Comparison of ENCODE assay signal across 28 cellular contexts in the genomic region with DNA sequence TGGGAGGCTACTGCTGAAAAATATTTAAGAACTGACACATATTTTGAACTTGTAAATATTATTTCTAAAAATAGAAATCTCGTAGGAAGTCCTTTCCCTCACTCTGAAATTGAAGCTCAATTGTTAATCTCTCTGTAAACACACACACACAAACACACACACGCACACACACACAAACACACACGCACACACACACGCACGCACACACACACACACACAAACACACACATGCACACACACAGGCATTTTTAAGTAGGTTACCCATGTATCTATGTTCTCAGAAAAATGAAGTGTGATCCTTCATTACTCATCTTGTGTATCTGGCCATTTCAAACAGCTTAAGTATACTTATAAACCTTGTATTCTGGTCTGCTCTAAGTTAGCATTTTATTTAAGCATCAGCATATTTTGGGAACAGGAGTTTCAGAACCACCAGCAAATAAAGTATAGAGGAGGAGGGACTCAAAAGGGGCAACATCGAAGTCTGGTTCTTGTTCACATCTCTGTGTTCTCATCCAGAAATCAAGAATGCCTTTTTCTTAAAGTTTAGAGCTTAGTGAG. TPM values are rescaled to one million over a fixed set of nuclear protein-coding genes. Genes with fewer than 3 reads are reported as not detected.
"Had no signal": no experiment of that assay in that cellular context is flagged by ENCODE, and none has a peak within 500 bp of the region (broad histone marks: within the 10 kb centered on the region; RNA-seq: fewer than 3 reads in every experiment).

No MANE protein-coding gene starts in this region.

- ATAC-seq: activated T-cell treated with anti-CD3 and anti-CD28 coated beads, Interleukin-2, amount 50 U/mL, for 4 hours; Panc1; Right ventricle myocardium inferior; T-cell had no signal

- DNase-seq: activated B cell treated with CpG ODN at 0.5 μM for 24 hours; activated CD4-positive, alpha-beta T cell treated with anti-CD3 and anti-CD28 coated beads for 1 hour; activated CD4-positive, alpha-beta T cell treated with anti-CD3 and anti-CD28 coated beads, Interleukin-2, amount 10 ng/mL, durations not matched to agents 24 days and 14 days; activated CD4-positive, alpha-beta T cell treated with anti-CD3 and anti-CD28 coated beads, Interleukin-2, amount 50 U/mL, for 48 hours; activated CD8-positive, alpha-beta memory T cell treated with anti-CD3 and anti-CD28 coated beads for 24 hours; activated effector memory CD4-positive, alpha-beta T cell treated with anti-CD3 and anti-CD28 coated beads, Interleukin-2, amount 50 U/mL, for 16 hours; activated naive CD4-positive, alpha-beta T cell treated with Interleukin-2 at 50 U/mL for 16 hours; activated T-cell treated with anti-CD3 and anti-CD28 coated beads, Interleukin-2, amount 50 U/mL, for 4 hours; amygdala; Karpas-422; NCI-H1048; NCI-H146; NCI-H187 treated with DMSO at 0.1 percent for 48 hours; NCI-H2171; NCI-H2227 treated with DMSO at 0.1 percent for 48 hours; NCI-H526; NCI-H82; RPMI8226; T-cell; T-helper 2 cell; T1000 had no signal

- H3K4me3 ChIP-seq: SK-N-MC had no signal

- FAIRE-seq: astrocyte, TTC549 had no signal

- H3K27ac ChIP-seq: SK-N-MC had no signal

RNA-seq across cellular contexts. Expression of a gene that starts 11.6 kb away (rescaled TPM):
- total RNA-seq: activated B cell treated with CpG ODN at 0.5 μM for 24 hours, astrocyte, NCI-H460, OCI-LY7, Right ventricle myocardium inferior, T-cell had no signal
